18 cellular contexts compared by ENCODE assay signal in genomic region chr5:102229685-102230084, GRCh38.
DNase-seq lines count a peak whose midpoint lies in the region; ATAC-seq and TF ChIP-seq lines count a peak whose summit lies in the region.
"Had no signal": no experiment of that assay in that cellular context is flagged by ENCODE, and none has a peak within 500 bp of the region (broad histone marks: within the 10 kb centered on the region; RNA-seq: fewer than 3 reads in every experiment).

No MANE protein-coding gene starts in this region.

- no peaks in the 10 kb centered on the region for H3K9me2 ChIP-seq in DOHH2 (replicated peaks; ENCODE audit: control insufficient read depth, low read length)

- no peak overlapping the region for H3K4me3 ChIP-seq in DOHH2 (ENCODE audit: low read length)
- H3K4me3 ChIP-seq in HL-60 (replicated peaks; ENCODE audit: insufficient read depth, low read length), result no peak overlapping the region
- H3K4me3 ChIP-seq in naive thymus-derived CD4-positive, alpha-beta T cell (ENCODE audit: low read length), result no peak overlapping the region
- no peak overlapping the region for H3K4me3 ChIP-seq in brain microvascular endothelial cell (ENCODE audit: low read depth, low read length)
- H3K4me3 ChIP-seq: breast epithelium, left lung had no signal

- no peaks in the 10 kb centered on the region for H3K9me3 Mint-ChIP-seq in naive thymus-derived CD4-positive, alpha-beta T cell
- H3K9me3 Mint-ChIP-seq: activated naive CD8-positive, alpha-beta T cell treated with anti-CD3 and anti-CD28 coated beads, Interleukin-2, amount 50 U/mL, for 24 hours; activated T-cell treated with anti-CD3 and anti-CD28 coated beads, Interleukin-2, amount 50 U/mL, for 24 hours; dendritic cell treated with granulocyte-macrophage colony-stimulating factor and Interleukin-4, amounts not matched to agents 40 ng/mL and 50 ng/mL, for 4 days had no signal

- no peaks in the 10 kb centered on the region for H4K20me1 ChIP-seq in DOHH2 (ENCODE audit: control insufficient read depth, insufficient read depth, low read depth, low read length)

- intact Hi-C loops in naive thymus-derived CD4-positive, alpha-beta T cell (cut with micrococcal nuclease), result no loop called here

- peak; percentile 41 for ATAC-seq in naive thymus-derived CD4-positive, alpha-beta T cell
- ATAC-seq in GM19023 (IDR thresholded peaks at IDR 0.05; ENCODE audit: unreplicated experiment), result no peak
- ATAC-seq: activated naive CD8-positive, alpha-beta T cell treated with anti-CD3 and anti-CD28 coated beads, Interleukin-2, amount 50 U/mL, for 24 hours; HepG2; left lung had no signal

- no peaks in the 10 kb centered on the region for H3F3A ChIP-seq in DOHH2 (ENCODE audit: control insufficient read depth, insufficient read depth)

- in situ Hi-C loops in brain microvascular endothelial cell (cut with HindIII; ENCODE audit: low pct_ligation_motif_present, low sequenced_read_pairs), result no loop called here

- TF ChIP-seq POLR2A in erythroblast (IDR thresholded peaks at IDR 0.05; ENCODE audit: low read length), result no peak

- H3K27me3 ChIP-seq in DOHH2 (ENCODE audit: control insufficient read depth, low read length) (no peaks in the 10 kb centered on the region), HL-60 (ENCODE audit: insufficient read depth, poor library complexity, severe bottlenecking) (no peaks in the 10 kb centered on the region), brain microvascular endothelial cell (replicated peaks) (no peaks in the 10 kb centered on the region)
- H3K27me3 ChIP-seq in naive thymus-derived CD4-positive, alpha-beta T cell (ENCODE audit: control insufficient read depth in 2 of 2, insufficient read depth in 2 of 2, low read length in 2 of 2), result no peaks in the 10 kb centered on the region
- H3K27me3 ChIP-seq: breast epithelium, left lung had no signal

- H3K27me3 Mint-ChIP-seq in naive thymus-derived CD4-positive, alpha-beta T cell, result peaks cover 0 to 10% (median 2%) of the 10 kb centered on the region in 5 donors
- H3K27me3 Mint-ChIP-seq: activated naive CD8-positive, alpha-beta T cell treated with anti-CD3 and anti-CD28 coated beads, Interleukin-2, amount 50 U/mL, for 24 hours; activated T-cell treated with anti-CD3 and anti-CD28 coated beads, Interleukin-2, amount 50 U/mL, for 24 hours; dendritic cell treated with granulocyte-macrophage colony-stimulating factor and Interleukin-4, amounts not matched to agents 40 ng/mL and 50 ng/mL, for 4 days had no signal

- peaks cover 5% of the 10 kb centered on the region for H3K4me1 ChIP-seq in DOHH2 (ENCODE audit: control insufficient read depth, low read length)
- no peaks in the 10 kb centered on the region for H3K4me1 ChIP-seq in naive thymus-derived CD4-positive, alpha-beta T cell (ENCODE audit: control insufficient read depth in 2 of 2, insufficient read depth in 2 of 2, low read length in 2 of 2)
- H3K4me1 ChIP-seq: breast epithelium, left lung, parathyroid adenoma had no signal

- CTCF ChIA-PET in naive thymus-derived CD4-positive, alpha-beta T cell (lab: Charles Lee), result no interaction called here

- H3K4me2 ChIP-seq in DOHH2 (ENCODE audit: low read length), result 0 out of 2 replicates have a peak overlapping the region, but pooled peaks have one; percentile 8

- H3K27ac ChIP-seq in DOHH2 (ENCODE audit: low read depth, low read length), result no peak overlapping the region
- H3K27ac ChIP-seq in HL-60 (replicated peaks), result peak overlapping the region; percentile 56
- no peak overlapping the region for H3K27ac ChIP-seq in naive thymus-derived CD4-positive, alpha-beta T cell (ENCODE audit: low read depth, low read length)
- H3K27ac ChIP-seq in brain microvascular endothelial cell, result no peak overlapping the region
- H3K27ac ChIP-seq: breast epithelium, left lung, parathyroid adenoma had no signal

- DNase-seq in HL-60 (ENCODE audit: low read depth in 1 of 2, low spot score in 1 of 2) (peak in 1 of 2 experiments; percentile 34), OCI-M1 (lab: John Stamatoyannopoulos, UW) (peak; percentile 67), brain microvascular endothelial cell (no peak), erythroblast (lab: John Stamatoyannopoulos, UW) (no peak)
- peak in 1 of 9 donors; percentile 6 for DNase-seq in naive thymus-derived CD4-positive, alpha-beta T cell
- DNase-seq: activated naive CD8-positive, alpha-beta T cell treated with anti-CD3 and anti-CD28 coated beads, Interleukin-2, amount 50 U/mL, for 24 hours; activated T-cell treated with anti-CD3 and anti-CD28 coated beads, Interleukin-2, amount 50 U/mL, for 24 hours; foreskin melanocyte; left lung; NCI-H1048; RPMI8226; stimulated activated CD4-positive, alpha-beta T cell treated with anti-CD3 and anti-CD28 coated beads, Interleukin-2, amount 100 ng/mL, for 48 hours had no signal

- peak overlapping the region in 1 of 10 donors; percentile 32 for H3K4me3 Mint-ChIP-seq in naive thymus-derived CD4-positive, alpha-beta T cell
- H3K4me3 Mint-ChIP-seq: activated naive CD8-positive, alpha-beta T cell treated with anti-CD3 and anti-CD28 coated beads, Interleukin-2, amount 50 U/mL, for 24 hours; activated T-cell treated with anti-CD3 and anti-CD28 coated beads, Interleukin-2, amount 50 U/mL, for 24 hours; dendritic cell treated with granulocyte-macrophage colony-stimulating factor and Interleukin-4, amounts not matched to agents 40 ng/mL and 50 ng/mL, for 4 days had no signal

- no peaks in the 10 kb centered on the region for H3K36me3 ChIP-seq in DOHH2 (ENCODE audit: control insufficient read depth, low read length)
- H3K36me3 ChIP-seq in naive thymus-derived CD4-positive, alpha-beta T cell (ENCODE audit: control insufficient read depth in 2 of 3, insufficient read depth in 3 of 3, low read length in 3 of 3), result no peaks in the 10 kb centered on the region
- H3K36me3 ChIP-seq in brain microvascular endothelial cell (replicated peaks), result no peaks in the 10 kb centered on the region
- H3K36me3 ChIP-seq: breast epithelium had no signal

- H3K36me3 Mint-ChIP-seq in naive thymus-derived CD4-positive, alpha-beta T cell, result peaks cover 0 to 2% (median 0%) of the 10 kb centered on the region in 5 donors

- H3K27ac Mint-ChIP-seq in naive thymus-derived CD4-positive, alpha-beta T cell, result peak overlapping the region in 3 of 9 donors; percentile 21 to 68 (median 38)
- H3K27ac Mint-ChIP-seq: activated naive CD8-positive, alpha-beta T cell treated with anti-CD3 and anti-CD28 coated beads, Interleukin-2, amount 50 U/mL, for 24 hours; activated T-cell treated with anti-CD3 and anti-CD28 coated beads, Interleukin-2, amount 50 U/mL, for 24 hours; dendritic cell treated with granulocyte-macrophage colony-stimulating factor and Interleukin-4, amounts not matched to agents 40 ng/mL and 50 ng/mL, for 4 days had no signal

- TF ChIP-seq CTCF in DOHH2 (IDR thresholded peaks at IDR 0.05; ENCODE audit: low read depth, low read length, poor library complexity, severe bottlenecking) (no peak), HL-60 (IDR thresholded peaks at IDR 0.05; ENCODE audit: insufficient read depth, low read length) (no peak), brain microvascular endothelial cell (IDR thresholded peaks at IDR 0.05; ENCODE audit: low read depth, low read length, missing control alignments) (no peak)

- peaks cover 6 to 20% (median 11%) of the 10 kb centered on the region in 7 donors for H3K4me1 Mint-ChIP-seq in naive thymus-derived CD4-positive, alpha-beta T cell

- no peaks in the 10 kb centered on the region for H3K79me2 ChIP-seq in DOHH2 (ENCODE audit: control insufficient read depth, low read length)
- H3K79me2 ChIP-seq: parathyroid adenoma had no signal

- no peaks in the 10 kb centered on the region for H3K9me3 ChIP-seq in DOHH2 (ENCODE audit: control insufficient read depth, insufficient read depth, low read length)
- no peaks in the 10 kb centered on the region for H3K9me3 ChIP-seq in naive thymus-derived CD4-positive, alpha-beta T cell (ENCODE audit: control insufficient read depth in 2 of 3, low read length in 3 of 3)
- H3K9me3 ChIP-seq: breast epithelium, left lung had no signal

- POLR2A ChIA-PET in naive thymus-derived CD4-positive, alpha-beta T cell (lab: Charles Lee), result no interaction called here
